Comparison of ENCODE assay signal across 13 cellular contexts in genomic region chr3:31877559-31877958, GRCh38.
DNase-seq lines count a peak whose midpoint lies in the region; ATAC-seq and TF ChIP-seq lines count a peak whose summit lies in the region.
"Had no signal": no experiment of that assay in that cellular context is flagged by ENCODE, and none has a peak within 500 bp of the region (broad histone marks: within the 10 kb centered on the region; RNA-seq: fewer than 3 reads in every experiment).

No MANE protein-coding gene starts in this region.

- intact Hi-C loops in OCI-LY7 (cut with micrococcal nuclease; ENCODE audit: unreplicated experiment) = loop anchor here (2.0 kb wide), 3 partner anchors 41 to 103 kb away; partner anchors contain the start of genes OSBPL10 and ZNF860
- intact Hi-C loops in activated CD4-positive, alpha-beta memory T cell treated with anti-CD3 and anti-CD28 coated beads for 36 hours (cut with micrococcal nuclease) = no loop called here

- no peaks in the 10 kb centered on the region for H3K9me3 Mint-ChIP-seq in GM23338
- H3K9me3 Mint-ChIP-seq in activated CD4-positive, alpha-beta memory T cell treated with anti-CD3 and anti-CD28 coated beads for 36 hours = no peaks in the 10 kb centered on the region
- H3K9me3 Mint-ChIP-seq in activated naive CD8-positive, alpha-beta T cell treated with anti-CD3 and anti-CD28 coated beads for 36 hours = no peaks in the 10 kb centered on the region
- H3K9me3 Mint-ChIP-seq: CD8-positive, alpha-beta memory T cell had no signal

- no peak for TF ChIP-seq POLR2A in erythroblast (IDR thresholded peaks at IDR 0.05; ENCODE audit: low read length)

- H3K27ac ChIP-seq in GM23338 (ENCODE audit: low read depth) (peak overlapping the region; percentile 16), OCI-LY7 (ENCODE audit: low read depth, low read length, poor library complexity, severe bottlenecking) (peak overlapping the region; percentile 90), epithelial cell of prostate (peak overlapping the region; percentile 89)
- H3K27ac ChIP-seq: BLaER1, GM23248 had no signal

- H4K20me1 ChIP-seq in GM23338 (replicated peaks; ENCODE audit: insufficient read depth) = peaks cover 18% of the 10 kb centered on the region
- no peaks in the 10 kb centered on the region for H4K20me1 ChIP-seq in OCI-LY7 (ENCODE audit: insufficient read depth, low read length)
- H4K20me1 ChIP-seq: BLaER1 had no signal

- H3K4me1 Mint-ChIP-seq in GM23338 = peaks cover 49% of the 10 kb centered on the region
- peaks cover 5% of the 10 kb centered on the region for H3K4me1 Mint-ChIP-seq in activated CD4-positive, alpha-beta memory T cell treated with anti-CD3 and anti-CD28 coated beads for 36 hours (ENCODE audit: low read depth)
- peaks cover 4% of the 10 kb centered on the region for H3K4me1 Mint-ChIP-seq in activated naive CD8-positive, alpha-beta T cell treated with anti-CD3 and anti-CD28 coated beads for 36 hours
- H3K4me1 Mint-ChIP-seq: CD8-positive, alpha-beta memory T cell had no signal

- no peaks in the 10 kb centered on the region for H3F3A ChIP-seq in GM23338 (replicated peaks; ENCODE audit: low read depth)

- DNase-seq in GM23338 (ENCODE audit: low spot score) (no peak), OCI-LY7 (ENCODE audit: low spot score) (no peak), epithelial cell of prostate (ENCODE audit: low read depth, low spot score) (no peak), erythroblast (lab: John Stamatoyannopoulos, UW) (no peak)
- no peak for DNase-seq in activated CD4-positive, alpha-beta memory T cell treated with anti-CD3 and anti-CD28 coated beads for 36 hours
- no peak for DNase-seq in activated naive CD8-positive, alpha-beta T cell treated with anti-CD3 and anti-CD28 coated beads for 36 hours
- DNase-seq: Caco-2; CD8-positive, alpha-beta memory T cell; H7 had no signal

- no peak for TF ChIP-seq CTCF in GM23338 (conservative IDR thresholded peaks at IDR 0.05; ENCODE audit: low read depth in 2 of 2)
- no peak for TF ChIP-seq CTCF in OCI-LY7 (conservative IDR thresholded peaks at IDR 0.05; ENCODE audit: low read length)

- H3K79me2 ChIP-seq in GM23338 (replicated peaks; ENCODE audit: insufficient read depth) (peaks cover 90% of the 10 kb centered on the region), OCI-LY7 (ENCODE audit: insufficient read depth, low read depth, low read length) (peaks cover 97% of the 10 kb centered on the region)

- no peak overlapping the region for H3K4me2 ChIP-seq in GM23338
- H3K4me2 ChIP-seq in OCI-LY7 (ENCODE audit: low read length) = peak overlapping the region; percentile 87
- H3K4me2 ChIP-seq: A549, BLaER1 had no signal

- no peak overlapping the region; the same call in 1 of the 2 replicates for H3K27ac Mint-ChIP-seq in GM23338
- no peak overlapping the region for H3K27ac Mint-ChIP-seq in activated CD4-positive, alpha-beta memory T cell treated with anti-CD3 and anti-CD28 coated beads for 36 hours
- H3K27ac Mint-ChIP-seq in activated naive CD8-positive, alpha-beta T cell treated with anti-CD3 and anti-CD28 coated beads for 36 hours = no peak overlapping the region
- H3K27ac Mint-ChIP-seq: CD8-positive, alpha-beta memory T cell had no signal

- ATAC-seq in GM23338 (no peak), HG03457 (IDR thresholded peaks at IDR 0.05; ENCODE audit: unreplicated experiment) (no peak)
- ATAC-seq: A549 had no signal

- H3K36me3 ChIP-seq in GM23338 (ENCODE audit: insufficient read depth) (no peaks in the 10 kb centered on the region), OCI-LY7 (ENCODE audit: insufficient read depth, low read length) (peaks cover 71% of the 10 kb centered on the region)
- H3K36me3 ChIP-seq: BLaER1 had no signal

- H3K27me3 ChIP-seq in GM23338 (ENCODE audit: insufficient read depth) = no peaks in the 10 kb centered on the region
- H3K27me3 ChIP-seq: BLaER1 had no signal

- H3K4me3 Mint-ChIP-seq in GM23338 = no peak overlapping the region
- H3K4me3 Mint-ChIP-seq in activated CD4-positive, alpha-beta memory T cell treated with anti-CD3 and anti-CD28 coated beads for 36 hours = no peak overlapping the region
- H3K4me3 Mint-ChIP-seq in activated naive CD8-positive, alpha-beta T cell treated with anti-CD3 and anti-CD28 coated beads for 36 hours = no peak overlapping the region
- H3K4me3 Mint-ChIP-seq: CD8-positive, alpha-beta memory T cell had no signal

- peaks cover 2% of the 10 kb centered on the region for H3K27me3 Mint-ChIP-seq in GM23338 (ENCODE audit: insufficient read depth, low read depth, poor library complexity)
- H3K27me3 Mint-ChIP-seq in activated CD4-positive, alpha-beta memory T cell treated with anti-CD3 and anti-CD28 coated beads for 36 hours = no peaks in the 10 kb centered on the region
- H3K27me3 Mint-ChIP-seq in activated naive CD8-positive, alpha-beta T cell treated with anti-CD3 and anti-CD28 coated beads for 36 hours = no peaks in the 10 kb centered on the region

- CTCF ChIA-PET in OCI-LY7 (lab: Charles Lee; ENCODE audit: unreplicated experiment) = no interaction called here
- CTCF ChIA-PET in activated CD4-positive, alpha-beta memory T cell treated with anti-CD3 and anti-CD28 coated beads for 36 hours (lab: Charles Lee) = no interaction called here

- peaks cover 7% of the 10 kb centered on the region; the same call in 1 of the 2 replicates for H3K9me3 ChIP-seq in OCI-LY7 (ENCODE audit: low read length)
- H3K9me3 ChIP-seq: A549, BLaER1, Caco-2 had no signal

- H3K4me1 ChIP-seq in GM23338 (ENCODE audit: insufficient read depth) (peaks cover 33% of the 10 kb centered on the region), OCI-LY7 (ENCODE audit: insufficient read depth, low read length, poor library complexity, severe bottlenecking) (peaks cover 95% of the 10 kb centered on the region)
- H3K4me1 ChIP-seq: BLaER1, Caco-2 had no signal

- BruUV-seq in OCI-LY7 (replicated peaks; lab: Mats Ljungman, UMichigan) = no TSS peak

- H2AFZ ChIP-seq in GM23338 (no peak overlapping the region), OCI-LY7 (ENCODE audit: low read length) (no peak overlapping the region)
- H2AFZ ChIP-seq: GM23248 had no signal

- peaks cover 10% of the 10 kb centered on the region; the same call in 2 of the 3 replicates for H3K36me3 Mint-ChIP-seq in GM23338 (ENCODE audit: low read depth)
- no peaks in the 10 kb centered on the region for H3K36me3 Mint-ChIP-seq in activated CD4-positive, alpha-beta memory T cell treated with anti-CD3 and anti-CD28 coated beads for 36 hours
- no peaks in the 10 kb centered on the region for H3K36me3 Mint-ChIP-seq in activated naive CD8-positive, alpha-beta T cell treated with anti-CD3 and anti-CD28 coated beads for 36 hours
- H3K36me3 Mint-ChIP-seq: CD8-positive, alpha-beta memory T cell had no signal

- H3K4me3 ChIP-seq in GM23338 (no peak overlapping the region), OCI-LY7 (ENCODE audit: low read depth, low read length, poor library complexity, severe bottlenecking) (no peak overlapping the region)
- H3K4me3 ChIP-seq: A549, BLaER1, GM23248 had no signal

- POLR2A ChIA-PET in OCI-LY7 (lab: Charles Lee) = interaction anchor here (0.6 to 3.4 kb wide), 17 partner anchors 10 to 96 kb away, joined by 3 to 14 read pairs (median 3); no protein-coding TSS in a partner anchor
- POLR2A ChIA-PET in activated CD4-positive, alpha-beta memory T cell treated with anti-CD3 and anti-CD28 coated beads for 36 hours (lab: Charles Lee) = no interaction called here

- H3K9me2 ChIP-seq in GM23338 (ENCODE audit: insufficient read depth) (no peaks in the 10 kb centered on the region), OCI-LY7 (ENCODE audit: insufficient read depth, low read length) (no peaks in the 10 kb centered on the region)

TF ChIP-seq in GM23338, 12 proteins besides CTCF, POLR2A, EP300 and RAD21 (continues in another document):
- TF ChIP-seq ETS1 (IDR thresholded peaks at IDR 0.05) = no peak
- TF ChIP-seq CREB1 (CRISPR knock-in tag; IDR thresholded peaks at IDR 0.05; ENCODE audit: low read depth) = no peak
- TF ChIP-seq EZH2phosphoT487 (IDR thresholded peaks at IDR 0.05; ENCODE audit: unreplicated experiment) = no peak
- TF ChIP-seq JUNB (IDR thresholded peaks at IDR 0.05; ENCODE audit: unreplicated experiment) = no peak
- TF ChIP-seq STAT1 (IDR thresholded peaks at IDR 0.05; ENCODE audit: unreplicated experiment) = no peak
- no peak for TF ChIP-seq NANOG (IDR thresholded peaks at IDR 0.05; ENCODE audit: borderline replicate concordance)
- TF ChIP-seq ZNF114 (CRISPR knock-in tag; IDR thresholded peaks at IDR 0.05) = no peak

Comparison
In these comparisons a context has a peak if more than half of its experiments do, and no peak if none do; other contexts are left out.
1. H3K27ac ChIP-seq: peak in every context shown above with its lines; median percentile 90 in OCI-LY7; 89 in epithelial cell of prostate; 16 in GM23338.